3 cellular contexts compared by ENCODE assay signal in the genomic region with DNA sequence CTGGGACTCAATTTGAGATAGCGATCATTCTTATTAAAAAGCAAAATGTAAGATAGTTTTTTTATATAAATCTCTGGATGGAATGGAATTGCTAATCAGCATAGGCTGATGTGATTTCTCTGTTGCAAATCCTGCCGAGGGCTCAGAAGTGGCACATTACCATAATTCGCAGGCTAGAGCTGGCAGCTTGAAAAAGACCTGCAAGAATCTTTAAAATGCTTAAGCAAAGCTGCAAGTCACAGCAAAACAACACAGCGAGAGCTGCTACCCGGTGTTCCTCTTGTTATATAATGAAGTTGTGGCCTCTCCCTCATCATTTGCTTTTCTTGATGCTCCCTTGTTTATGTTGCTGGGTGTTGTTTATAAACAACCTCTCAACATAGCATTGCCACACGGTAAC.
TF ChIP-seq lines count a peak whose summit lies in the region.

No MANE protein-coding gene starts in this region.

TF ChIP-seq in GM23338, 12 proteins besides CTCF, POLR2A, EP300 and RAD21 (continued from another document and continues in another):
- TF ChIP-seq, protein P1, sequence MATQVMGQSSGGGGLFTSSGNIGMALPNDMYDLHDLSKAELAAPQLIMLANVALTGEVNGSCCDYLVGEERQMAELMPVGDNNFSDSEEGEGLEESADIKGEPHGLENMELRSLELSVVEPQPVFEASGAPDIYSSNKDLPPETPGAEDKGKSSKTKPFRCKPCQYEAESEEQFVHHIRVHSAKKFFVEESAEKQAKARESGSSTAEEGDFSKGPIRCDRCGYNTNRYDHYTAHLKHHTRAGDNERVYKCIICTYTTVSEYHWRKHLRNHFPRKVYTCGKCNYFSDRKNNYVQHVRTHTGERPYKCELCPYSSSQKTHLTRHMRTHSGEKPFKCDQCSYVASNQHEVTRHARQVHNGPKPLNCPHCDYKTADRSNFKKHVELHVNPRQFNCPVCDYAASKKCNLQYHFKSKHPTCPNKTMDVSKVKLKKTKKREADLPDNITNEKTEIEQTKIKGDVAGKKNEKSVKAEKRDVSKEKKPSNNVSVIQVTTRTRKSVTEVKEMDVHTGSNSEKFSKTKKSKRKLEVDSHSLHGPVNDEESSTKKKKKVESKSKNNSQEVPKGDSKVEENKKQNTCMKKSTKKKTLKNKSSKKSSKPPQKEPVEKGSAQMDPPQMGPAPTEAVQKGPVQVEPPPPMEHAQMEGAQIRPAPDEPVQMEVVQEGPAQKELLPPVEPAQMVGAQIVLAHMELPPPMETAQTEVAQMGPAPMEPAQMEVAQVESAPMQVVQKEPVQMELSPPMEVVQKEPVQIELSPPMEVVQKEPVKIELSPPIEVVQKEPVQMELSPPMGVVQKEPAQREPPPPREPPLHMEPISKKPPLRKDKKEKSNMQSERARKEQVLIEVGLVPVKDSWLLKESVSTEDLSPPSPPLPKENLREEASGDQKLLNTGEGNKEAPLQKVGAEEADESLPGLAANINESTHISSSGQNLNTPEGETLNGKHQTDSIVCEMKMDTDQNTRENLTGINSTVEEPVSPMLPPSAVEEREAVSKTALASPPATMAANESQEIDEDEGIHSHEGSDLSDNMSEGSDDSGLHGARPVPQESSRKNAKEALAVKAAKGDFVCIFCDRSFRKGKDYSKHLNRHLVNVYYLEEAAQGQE (IDR thresholded peaks at IDR 0.05; ENCODE audit: unreplicated experiment): no peak
- TF ChIP-seq ZNF114 (CRISPR knock-in tag; IDR thresholded peaks at IDR 0.05) (no peak), CREB1 (CRISPR knock-in tag; IDR thresholded peaks at IDR 0.05; ENCODE audit: low read depth) (no peak), STAT1 (IDR thresholded peaks at IDR 0.05; ENCODE audit: unreplicated experiment) (no peak), POLR2AphosphoS5 (IDR thresholded peaks at IDR 0.05; ENCODE audit: low read depth) (no peak), ZNF331 (CRISPR knock-in tag; IDR thresholded peaks at IDR 0.05; ENCODE audit: low read depth) (no peak)

TF ChIP-seq in WTC11, 78 proteins besides CTCF, POLR2A, EP300 and RAD21 (continued from another document):
- TF ChIP-seq, protein P2, sequence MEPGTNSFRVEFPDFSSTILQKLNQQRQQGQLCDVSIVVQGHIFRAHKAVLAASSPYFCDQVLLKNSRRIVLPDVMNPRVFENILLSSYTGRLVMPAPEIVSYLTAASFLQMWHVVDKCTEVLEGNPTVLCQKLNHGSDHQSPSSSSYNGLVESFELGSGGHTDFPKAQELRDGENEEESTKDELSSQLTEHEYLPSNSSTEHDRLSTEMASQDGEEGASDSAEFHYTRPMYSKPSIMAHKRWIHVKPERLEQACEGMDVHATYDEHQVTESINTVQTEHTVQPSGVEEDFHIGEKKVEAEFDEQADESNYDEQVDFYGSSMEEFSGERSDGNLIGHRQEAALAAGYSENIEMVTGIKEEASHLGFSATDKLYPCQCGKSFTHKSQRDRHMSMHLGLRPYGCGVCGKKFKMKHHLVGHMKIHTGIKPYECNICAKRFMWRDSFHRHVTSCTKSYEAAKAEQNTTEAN (CRISPR knock-in tag; IDR thresholded peaks at IDR 0.05): no peak
- TF ChIP-seq PRDM15 (CRISPR knock-in tag; IDR thresholded peaks at IDR 0.05) (no peak), E2F5 (CRISPR knock-in tag; IDR thresholded peaks at IDR 0.05) (no peak), ZNF671 (CRISPR knock-in tag; IDR thresholded peaks at IDR 0.05) (no peak), TP53 (CRISPR knock-in tag; IDR thresholded peaks at IDR 0.05) (no peak), ZNF396 (CRISPR knock-in tag; IDR thresholded peaks at IDR 0.05; ENCODE audit: borderline replicate concordance) (no peak), ZBTB21 (CRISPR knock-in tag; IDR thresholded peaks at IDR 0.05; ENCODE audit: borderline replicate concordance) (no peak), GTF2I (CRISPR knock-in tag; conservative IDR thresholded peaks at IDR 0.05) (no peak), SOX15 (CRISPR knock-in tag; IDR thresholded peaks at IDR 0.05) (no peak)
- TF ChIP-seq, protein P3, sequence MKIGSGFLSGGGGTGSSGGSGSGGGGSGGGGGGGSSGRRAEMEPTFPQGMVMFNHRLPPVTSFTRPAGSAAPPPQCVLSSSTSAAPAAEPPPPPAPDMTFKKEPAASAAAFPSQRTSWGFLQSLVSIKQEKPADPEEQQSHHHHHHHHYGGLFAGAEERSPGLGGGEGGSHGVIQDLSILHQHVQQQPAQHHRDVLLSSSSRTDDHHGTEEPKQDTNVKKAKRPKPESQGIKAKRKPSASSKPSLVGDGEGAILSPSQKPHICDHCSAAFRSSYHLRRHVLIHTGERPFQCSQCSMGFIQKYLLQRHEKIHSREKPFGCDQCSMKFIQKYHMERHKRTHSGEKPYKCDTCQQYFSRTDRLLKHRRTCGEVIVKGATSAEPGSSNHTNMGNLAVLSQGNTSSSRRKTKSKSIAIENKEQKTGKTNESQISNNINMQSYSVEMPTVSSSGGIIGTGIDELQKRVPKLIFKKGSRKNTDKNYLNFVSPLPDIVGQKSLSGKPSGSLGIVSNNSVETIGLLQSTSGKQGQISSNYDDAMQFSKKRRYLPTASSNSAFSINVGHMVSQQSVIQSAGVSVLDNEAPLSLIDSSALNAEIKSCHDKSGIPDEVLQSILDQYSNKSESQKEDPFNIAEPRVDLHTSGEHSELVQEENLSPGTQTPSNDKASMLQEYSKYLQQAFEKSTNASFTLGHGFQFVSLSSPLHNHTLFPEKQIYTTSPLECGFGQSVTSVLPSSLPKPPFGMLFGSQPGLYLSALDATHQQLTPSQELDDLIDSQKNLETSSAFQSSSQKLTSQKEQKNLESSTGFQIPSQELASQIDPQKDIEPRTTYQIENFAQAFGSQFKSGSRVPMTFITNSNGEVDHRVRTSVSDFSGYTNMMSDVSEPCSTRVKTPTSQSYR (CRISPR knock-in tag; IDR thresholded peaks at IDR 0.05): no peak

TF ChIP-seq in neural cell, 6 proteins besides CTCF, POLR2A, EP300 and RAD21 (continued from another document):
- TF ChIP-seq, protein P1 (IDR thresholded peaks at IDR 0.05; ENCODE audit: borderline replicate concordance): no peak
- TF ChIP-seq TAF1 (IDR thresholded peaks at IDR 0.05; ENCODE audit: low read depth): no peak
- no peak for TF ChIP-seq MXI1 (conservative IDR thresholded peaks at IDR 0.05; ENCODE audit: poor library complexity, severe bottlenecking)
